ENCODE assay signal across 11 cellular contexts in the genomic region with DNA sequence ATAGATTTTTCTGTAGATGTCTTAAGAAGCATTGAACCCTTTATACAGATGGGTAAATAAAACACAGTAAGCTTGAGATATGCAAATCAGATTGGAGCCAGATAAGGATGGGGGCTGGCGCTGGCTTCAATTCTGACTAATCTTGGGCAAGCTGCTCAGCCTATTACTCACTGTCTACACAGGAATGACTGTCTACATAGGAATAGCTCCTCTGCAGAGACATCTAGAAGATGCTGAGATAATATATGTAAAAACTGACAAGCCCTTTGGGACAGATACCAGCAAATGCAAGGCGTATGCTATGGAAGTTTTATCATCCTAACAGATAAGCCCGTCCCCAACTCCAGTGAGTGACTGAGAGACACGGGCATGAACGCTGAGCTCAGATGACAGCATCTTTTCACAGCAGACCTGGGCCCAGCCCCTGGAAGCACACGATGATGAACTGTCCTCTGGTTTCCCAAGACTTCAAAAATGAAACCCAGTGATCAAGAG. TPM values are rescaled to one million over a fixed set of nuclear protein-coding genes. Genes with fewer than 3 reads are reported as not detected.
DNase-seq lines count a peak whose midpoint lies in the region; ATAC-seq and TF ChIP-seq lines count a peak whose summit lies in the region.
"Had no signal": no experiment of that assay in that cellular context is flagged by ENCODE, and none has a peak within 500 bp of the region (broad histone marks: within the 10 kb centered on the region; RNA-seq: fewer than 3 reads in every experiment).

No MANE protein-coding gene starts in this region.

- H3K9me3 ChIP-seq in AG04450 (ENCODE audit: control insufficient read depth, insufficient read depth, low read length) (no peaks in the 10 kb centered on the region; the same call in 1 of the 2 replicates), adipocyte (ENCODE audit: control insufficient read depth, low read length) (no peaks in the 10 kb centered on the region), liver (ENCODE audit: control insufficient read depth in 4 of 4, low read length in 3 of 4) (no peaks in the 10 kb centered on the region)
- H3K9me3 ChIP-seq: heart left ventricle had no signal

- H3K36me3 ChIP-seq in adipocyte (ENCODE audit: control insufficient read depth, insufficient read depth, low read length, severe bottlenecking), result no peaks in the 10 kb centered on the region
- H3K36me3 ChIP-seq in liver (ENCODE audit: control insufficient read depth in 4 of 4, insufficient read depth in 3 of 4, low read depth in 1 of 4, low read length in 3 of 4), result peaks cover 0 to 6% (median 4%) of the 10 kb centered on the region in 4 donors
- H3K36me3 ChIP-seq: heart left ventricle had no signal

- H3K36me3 Mint-ChIP-seq in glutamatergic neuron (ENCODE audit: unreplicated experiment), result peaks cover 5% of the 10 kb centered on the region

- WGBS in liver, result 32% methylated on average over 6 of the region's 6 CpGs

- DNase-seq in AG04450 (ENCODE audit: low read depth, low spot score), result peak; percentile 32
- DNase-seq in adipocyte (ENCODE audit: low read depth), result peak; percentile 73
- no peak for DNase-seq in NCI-H1417 treated with DMSO at 0.1 percent for 48 hours (lab: John Stamatoyannopoulos, UW)
- no peak for DNase-seq in superior temporal gyrus (ENCODE audit: extremely low spot score)
- DNase-seq in glutamatergic neuron, result no peak
- DNase-seq: heart left ventricle, occipital lobe had no signal

- peaks cover 9% of the 10 kb centered on the region for H3K4me1 ChIP-seq in adipocyte (ENCODE audit: control insufficient read depth, insufficient read depth, low read length)
- peaks cover 6 to 62% (median 54%) of the 10 kb centered on the region in 4 donors for H3K4me1 ChIP-seq in liver (ENCODE audit: control insufficient read depth in 4 of 4, insufficient read depth in 4 of 4, low read length in 3 of 4)

- H3K4me3 ChIP-seq in AG04450 (ENCODE audit: low read depth, low read length), result no peak overlapping the region
- H3K4me3 ChIP-seq in adipocyte (ENCODE audit: low read length), result peak overlapping the region; percentile 13
- H3K4me3 ChIP-seq in liver (ENCODE audit: low read depth in 1 of 3, low read length in 3 of 3), result peak overlapping the region; percentile 68 to 91 (median 84)
- H3K4me3 ChIP-seq: heart left ventricle had no signal

- POLR2A ChIA-PET in AG04450 (lab: Yijun Ruan, JAX), result interaction anchor here (0.5 to 0.9 kb wide), 2 partner anchors 43 to 49 kb away, joined by 3 read pairs; no protein-coding TSS in a partner anchor

- peak; percentile 51 for ATAC-seq in GM21447 (IDR thresholded peaks at IDR 0.05; ENCODE audit: unreplicated experiment)
- no peak for ATAC-seq in HG02623 (IDR thresholded peaks at IDR 0.05; ENCODE audit: unreplicated experiment)

- H3K27ac ChIP-seq in AG04450 (ENCODE audit: low read depth, low read length), result no peak overlapping the region
- peak overlapping the region; percentile 88 to 94 for H3K27ac ChIP-seq in liver (ENCODE audit: low read depth in 1 of 2, low read length in 2 of 2)
- H3K27ac ChIP-seq: heart left ventricle had no signal

- H3K4me1 Mint-ChIP-seq in glutamatergic neuron (ENCODE audit: low read depth, unreplicated experiment), result no peaks in the 10 kb centered on the region

- H3K9me3 Mint-ChIP-seq in glutamatergic neuron (ENCODE audit: unreplicated experiment), result no peaks in the 10 kb centered on the region

- H3K27ac Mint-ChIP-seq in glutamatergic neuron (ENCODE audit: unreplicated experiment), result no peak overlapping the region

- no peak for TF ChIP-seq CTCF in AG04450 (IDR thresholded peaks at IDR 0.05; ENCODE audit: low read depth, low read length)
- TF ChIP-seq CTCF in liver (IDR thresholded peaks at IDR 0.05; ENCODE audit: low read depth, low read length, missing input control), result no peak
- TF ChIP-seq CTCF in glutamatergic neuron (IDR thresholded peaks at IDR 0.05; ENCODE audit: partially characterized antibody, unreplicated experiment), result no peak

- H3K4me3 Mint-ChIP-seq in glutamatergic neuron (ENCODE audit: unreplicated experiment), result no peak overlapping the region

- H3K27me3 Mint-ChIP-seq in glutamatergic neuron (ENCODE audit: unreplicated experiment), result peaks cover 2% of the 10 kb centered on the region

- H3K27me3 ChIP-seq in AG04450 (ENCODE audit: control insufficient read depth, insufficient read depth, low read length), result no peaks in the 10 kb centered on the region
- no peaks in the 10 kb centered on the region for H3K27me3 ChIP-seq in adipocyte (replicated peaks; ENCODE audit: control insufficient read depth, insufficient read depth, low read length)
- no peaks in the 10 kb centered on the region for H3K27me3 ChIP-seq in liver (ENCODE audit: control insufficient read depth in 4 of 4, insufficient read depth in 4 of 4, low read length in 3 of 4)
- H3K27me3 ChIP-seq: heart left ventricle had no signal

- TF ChIP-seq RAD21 in liver (IDR thresholded peaks at IDR 0.05), result no peak

- H3K9ac ChIP-seq in adipocyte (ENCODE audit: low read length) (no peak overlapping the region), liver (ENCODE audit: low read depth in 1 of 2, low read length in 2 of 2) (peak overlapping the region; percentile 66 to 77)

- CTCF ChIA-PET in AG04450 (lab: Charles Lee), result interaction anchor here (1.1 to 1.9 kb wide), 3 partner anchors 26 to 152 kb away, joined by 3 to 5 read pairs (median 4); no protein-coding TSS in a partner anchor

TF ChIP-seq in liver, 16 proteins besides CTCF, POLR2A, EP300 and RAD21:
- TF ChIP-seq TAF1 (conservative IDR thresholded peaks at IDR 0.05), result peak; percentile 10
- TF ChIP-seq NR2F2 (IDR thresholded peaks at IDR 0.05), result no peak
- TF ChIP-seq HNF4A (conservative IDR thresholded peaks at IDR 0.05), result peak in 1 of 2 donors; percentile 17
- TF ChIP-seq, protein P1, sequence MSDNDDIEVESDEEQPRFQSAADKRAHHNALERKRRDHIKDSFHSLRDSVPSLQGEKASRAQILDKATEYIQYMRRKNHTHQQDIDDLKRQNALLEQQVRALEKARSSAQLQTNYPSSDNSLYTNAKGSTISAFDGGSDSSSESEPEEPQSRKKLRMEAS (IDR thresholded peaks at IDR 0.05), result no peak
- TF ChIP-seq EGR1 (IDR thresholded peaks at IDR 0.05; ENCODE audit: low read depth in 2 of 2), result no peak
- no peak for TF ChIP-seq FOXA2 (IDR thresholded peaks at IDR 0.05)
- no peak for TF ChIP-seq RXRA (IDR thresholded peaks at IDR 0.05)
- no peak for TF ChIP-seq JUND (IDR thresholded peaks at IDR 0.05)
- no peak for TF ChIP-seq ZBTB33 (IDR thresholded peaks at IDR 0.05)
- no peak for TF ChIP-seq GABPA (IDR thresholded peaks at IDR 0.05 in 1 of 2, conservative IDR thresholded peaks at IDR 0.05 in 1 of 2)
- TF ChIP-seq ATF3 (IDR thresholded peaks at IDR 0.05), result no peak
- no peak for TF ChIP-seq FOXA1 (IDR thresholded peaks at IDR 0.05)
- TF ChIP-seq, protein P2, sequence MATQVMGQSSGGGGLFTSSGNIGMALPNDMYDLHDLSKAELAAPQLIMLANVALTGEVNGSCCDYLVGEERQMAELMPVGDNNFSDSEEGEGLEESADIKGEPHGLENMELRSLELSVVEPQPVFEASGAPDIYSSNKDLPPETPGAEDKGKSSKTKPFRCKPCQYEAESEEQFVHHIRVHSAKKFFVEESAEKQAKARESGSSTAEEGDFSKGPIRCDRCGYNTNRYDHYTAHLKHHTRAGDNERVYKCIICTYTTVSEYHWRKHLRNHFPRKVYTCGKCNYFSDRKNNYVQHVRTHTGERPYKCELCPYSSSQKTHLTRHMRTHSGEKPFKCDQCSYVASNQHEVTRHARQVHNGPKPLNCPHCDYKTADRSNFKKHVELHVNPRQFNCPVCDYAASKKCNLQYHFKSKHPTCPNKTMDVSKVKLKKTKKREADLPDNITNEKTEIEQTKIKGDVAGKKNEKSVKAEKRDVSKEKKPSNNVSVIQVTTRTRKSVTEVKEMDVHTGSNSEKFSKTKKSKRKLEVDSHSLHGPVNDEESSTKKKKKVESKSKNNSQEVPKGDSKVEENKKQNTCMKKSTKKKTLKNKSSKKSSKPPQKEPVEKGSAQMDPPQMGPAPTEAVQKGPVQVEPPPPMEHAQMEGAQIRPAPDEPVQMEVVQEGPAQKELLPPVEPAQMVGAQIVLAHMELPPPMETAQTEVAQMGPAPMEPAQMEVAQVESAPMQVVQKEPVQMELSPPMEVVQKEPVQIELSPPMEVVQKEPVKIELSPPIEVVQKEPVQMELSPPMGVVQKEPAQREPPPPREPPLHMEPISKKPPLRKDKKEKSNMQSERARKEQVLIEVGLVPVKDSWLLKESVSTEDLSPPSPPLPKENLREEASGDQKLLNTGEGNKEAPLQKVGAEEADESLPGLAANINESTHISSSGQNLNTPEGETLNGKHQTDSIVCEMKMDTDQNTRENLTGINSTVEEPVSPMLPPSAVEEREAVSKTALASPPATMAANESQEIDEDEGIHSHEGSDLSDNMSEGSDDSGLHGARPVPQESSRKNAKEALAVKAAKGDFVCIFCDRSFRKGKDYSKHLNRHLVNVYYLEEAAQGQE (IDR thresholded peaks at IDR 0.05), result no peak

RNA-seq across cellular contexts. Expression of gene CLDN14, which starts 1.7 kb away (rescaled TPM):
- polyA plus RNA-seq in AG04450 (2011; rRNA removed) (not detected in 2 replicates), liver (10 to 100 TPM in 1 of 2 donors, 1 to 10 TPM in 1; 6.3 to 13.2 TPM)
- not detected in 2 replicates for polyA minus RNA-seq in AG04450 (2011; rRNA and poly(A)+ RNA removed)
- total RNA-seq in liver (10 to 100 TPM; 13.6 to 19.4 TPM), glutamatergic neuron (ENCODE audit: unreplicated experiment) (not detected)
- total RNA-seq: heart left ventricle, occipital lobe, temporal lobe had no signal
- polyA plus RNA-seq: heart left ventricle had no signal

Comparison
In these comparisons a context has a peak if more than half of its experiments do, and no peak if none do; other contexts are left out.
1. DNase-seq: peak in AG04450 (single experiment) and adipocyte (single experiment); none in NCI-H1417 treated with DMSO at 0.1 percent for 48 hours (single experiment), superior temporal gyrus (single experiment) and glutamatergic neuron (single experiment).
2. RNA of gene CLDN14, which starts 1.7 kb away (total RNA-seq): 13.6 to 19.4 TPM in liver; not detected in glutamatergic neuron (single experiment); every median in the first group is over 10 times any median in the second.